Comparison of ENCODE assay signal across 1 cellular context in genomic region chr1:90761156-90761555, GRCh38.
TF ChIP-seq lines count a peak whose summit lies in the region.

No MANE protein-coding gene starts in this region.

TF ChIP-seq in K562, 482 proteins besides CTCF, POLR2A, EP300 and RAD21 (continued from another document):
- TF ChIP-seq ZBTB49 (CRISPR knock-in tag; IDR thresholded peaks at IDR 0.05; ENCODE audit: borderline replicate concordance) = no peak
